In the genomic region with DNA sequence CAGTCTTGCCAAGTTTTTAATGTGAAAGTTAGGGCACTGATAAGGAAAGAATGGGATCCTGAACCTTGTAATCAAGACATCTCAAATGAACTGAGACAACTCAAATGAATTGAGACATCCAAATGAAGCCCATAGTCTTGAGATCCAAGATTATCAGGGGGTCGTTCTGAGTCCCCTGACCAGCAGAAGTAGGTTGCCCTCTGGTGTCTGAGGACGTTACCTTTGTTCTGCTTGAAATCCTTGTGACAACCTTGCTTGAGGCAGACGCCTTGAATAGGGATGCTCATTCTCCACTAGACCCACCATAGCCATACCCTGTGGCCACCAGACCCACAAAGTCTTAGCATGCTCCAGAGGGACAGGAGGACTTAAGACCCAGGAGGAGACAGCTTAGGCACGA, we compare ENCODE assay signal across 26 cellular contexts. TPM values are rescaled to one million over a fixed set of nuclear protein-coding genes. Genes with fewer than 3 reads are reported as not detected.
DNase-seq lines count a peak whose midpoint lies in the region; ATAC-seq and TF ChIP-seq lines count a peak whose summit lies in the region.
"Had no signal": no experiment of that assay in that cellular context is flagged by ENCODE, and none has a peak within 500 bp of the region (broad histone marks: within the 10 kb centered on the region; RNA-seq: fewer than 3 reads in every experiment).

No MANE protein-coding gene starts in this region.

- no peaks in the 10 kb centered on the region for H3K36me3 ChIP-seq in DOHH2 (ENCODE audit: control insufficient read depth, low read length)
- H3K36me3 ChIP-seq in WERI-Rb-1 = no peaks in the 10 kb centered on the region
- no peaks in the 10 kb centered on the region for H3K36me3 ChIP-seq in SJCRH30
- H3K36me3 ChIP-seq: esophagus muscularis mucosa, gastrocnemius medialis, lower lobe of right lung had no signal

- DNase-seq in H9 = no peak
- peak; percentile 44 for DNase-seq in WERI-Rb-1
- DNase-seq in iPS-NIHi7 (ENCODE audit: extremely low spot score) = peak; percentile 56
- no peak for DNase-seq in activated T-cell treated with anti-CD3 and anti-CD28 coated beads, Interleukin-2, amount 50 U/mL, for 48 hours
- no peak for DNase-seq in SJCRH30
- DNase-seq: activated CD4-positive, alpha-beta T cell treated with anti-CD3 and anti-CD28 coated beads for 4 hours; activated naive CD8-positive, alpha-beta T cell treated with anti-CD3 and anti-CD28 coated beads for 36 hours; CD4-positive, alpha-beta T cell; DMS53; effector memory CD4-positive, alpha-beta T cell; gastrocnemius medialis; KBM-7; kidney; lower lobe of right lung; NCI-H1694; NCI-H2171 treated with DMSO at 0.1 percent for 48 hours; NCI-H526 treated with DMSO at 0.1 percent for 48 hours; PC-3; SHP77 treated with DMSO at 0.1 percent for 48 hours; T-helper 1 cell had no signal

- no peaks in the 10 kb centered on the region for H3K23me2 ChIP-seq in H9 (ENCODE audit: insufficient read length, low read depth, low read length, poor library complexity, severe bottlenecking)

- no peaks in the 10 kb centered on the region for H3F3A ChIP-seq in DOHH2 (ENCODE audit: control insufficient read depth, insufficient read depth)

- H3K4ac ChIP-seq in H9 (ENCODE audit: low read depth, low read length) = no peak overlapping the region

- no peak overlapping the region for H2BK120ac ChIP-seq in H9 (ENCODE audit: low read depth, low read length, poor library complexity, severe bottlenecking)

- H2AK5ac ChIP-seq in H9 (ENCODE audit: insufficient read length, low read length) = no peak overlapping the region

- no peak overlapping the region for H3K4me2 ChIP-seq in DOHH2 (ENCODE audit: low read length)
- no peak overlapping the region for H3K4me2 ChIP-seq in H9 (ENCODE audit: insufficient read depth, insufficient read length, low read length)

- no peak overlapping the region for H3T11ph ChIP-seq in H9 (ENCODE audit: low read length)

- no peak for ATAC-seq in HG03378 (IDR thresholded peaks at IDR 0.05; ENCODE audit: unreplicated experiment)
- ATAC-seq: gastrocnemius medialis, lower lobe of right lung, PC-3 had no signal

- H3K9me3 Mint-ChIP-seq in H9 = 0 out of 5 replicates have a peak, but pooled peaks cover 0 to 3% of the 10 kb centered on the region in 2 experiments
- H3K9me3 Mint-ChIP-seq: activated naive CD8-positive, alpha-beta T cell treated with anti-CD3 and anti-CD28 coated beads for 36 hours; activated T-helper 1 cell treated with anti-CD3 and anti-CD28 coated beads, Interleukin-12 subunit alpha, Interleukin-12 subunit beta, Interleukin-2, Interleukin-4 antibody, amounts not matched to agents 30 ng/mL and 10 ng/mL and 1 ng/mL, durations not matched to agents 14 hours and 24 hours and 36 hours; CD4-positive, alpha-beta T cell; neural crest cell had no signal

- H3K23ac ChIP-seq in H9 (ENCODE audit: insufficient read length, low read depth, low read length) = no peak overlapping the region

- TF ChIP-seq CTCF in DOHH2 (IDR thresholded peaks at IDR 0.05; ENCODE audit: low read depth, low read length, poor library complexity, severe bottlenecking) (peak; percentile 46), H9 (conservative IDR thresholded peaks at IDR 0.05) (peak; percentile 55; the same call in 2 of the 3 replicates), WERI-Rb-1 (IDR thresholded peaks at IDR 0.05; ENCODE audit: low read depth, low read length) (peak; percentile 54; the same call in 1 of the 2 replicates)

- no peaks in the 10 kb centered on the region for H3K9me3 ChIP-seq in DOHH2 (ENCODE audit: control insufficient read depth, insufficient read depth, low read length)
- H3K9me3 ChIP-seq in H9 (ENCODE audit: control insufficient read depth, low read depth, low read length) = no peaks in the 10 kb centered on the region
- H3K9me3 ChIP-seq in WERI-Rb-1 (ENCODE audit: severe bottlenecking) = no peaks in the 10 kb centered on the region
- no peaks in the 10 kb centered on the region for H3K9me3 ChIP-seq in SJCRH30 (replicated peaks)
- H3K9me3 ChIP-seq: esophagus muscularis mucosa, gastrocnemius medialis, lower lobe of right lung had no signal

- H3K27me3 ChIP-seq in DOHH2 (ENCODE audit: control insufficient read depth, low read length) = peaks cover 5% of the 10 kb centered on the region; the same call in 1 of the 2 replicates
- H3K27me3 ChIP-seq in H9 (ENCODE audit: insufficient read depth, low read length) = no peaks in the 10 kb centered on the region
- no peaks in the 10 kb centered on the region for H3K27me3 ChIP-seq in WERI-Rb-1 (ENCODE audit: insufficient read depth, low read depth, severe bottlenecking)
- H3K27me3 ChIP-seq in SJCRH30 = no peaks in the 10 kb centered on the region
- H3K27me3 ChIP-seq: gastrocnemius medialis had no signal

- H3K4me1 Mint-ChIP-seq in H9 = peaks cover 4 to 7% of the 10 kb centered on the region in 2 experiments
- H3K4me1 Mint-ChIP-seq: activated naive CD8-positive, alpha-beta T cell treated with anti-CD3 and anti-CD28 coated beads for 36 hours; neural crest cell had no signal

- no peaks in the 10 kb centered on the region for H3K79me1 ChIP-seq in H9 (ENCODE audit: insufficient read depth, low read depth, low read length, poor library complexity, severe bottlenecking)

- peaks cover 16% of the 10 kb centered on the region for H3K27me3 Mint-ChIP-seq in H9 (ENCODE audit: low read depth)
- H3K27me3 Mint-ChIP-seq: CD4-positive, alpha-beta T cell; progenitor cell of endocrine pancreas had no signal

- no peak overlapping the region for H3K56ac ChIP-seq in H9 (ENCODE audit: insufficient read length, low read depth, low read length)

- H2BK15ac ChIP-seq in H9 (ENCODE audit: low read depth, low read length) = no peak overlapping the region

- no peak overlapping the region for H2BK5ac ChIP-seq in H9 (ENCODE audit: insufficient read length, low read length)

- no peaks in the 10 kb centered on the region for H3K9me2 ChIP-seq in DOHH2 (replicated peaks; ENCODE audit: control insufficient read depth, low read length)

- H2BK12ac ChIP-seq in H9 (ENCODE audit: insufficient read length, low read depth, low read length) = no peak overlapping the region

- no peak overlapping the region for H3K27ac Mint-ChIP-seq in H9
- H3K27ac Mint-ChIP-seq: activated naive CD8-positive, alpha-beta T cell treated with anti-CD3 and anti-CD28 coated beads for 36 hours; activated T-helper 1 cell treated with anti-CD3 and anti-CD28 coated beads, Interleukin-12 subunit alpha, Interleukin-12 subunit beta, Interleukin-2, Interleukin-4 antibody, amounts not matched to agents 30 ng/mL and 10 ng/mL and 1 ng/mL, durations not matched to agents 14 hours and 24 hours and 36 hours; CD4-positive, alpha-beta T cell; progenitor cell of endocrine pancreas had no signal

- H3K18ac ChIP-seq in H9 (ENCODE audit: insufficient read length, low read depth, low read length) = no peak overlapping the region

- H3K9ac ChIP-seq in H9 (ENCODE audit: extremely low read depth, insufficient read length, low read length) = no peak overlapping the region

- H3K4me1 ChIP-seq in DOHH2 (ENCODE audit: control insufficient read depth, low read length) (no peaks in the 10 kb centered on the region), H9 (ENCODE audit: insufficient read depth, low read length) (no peaks in the 10 kb centered on the region), SJCRH30 (no peaks in the 10 kb centered on the region)
- H3K4me1 ChIP-seq: esophagus muscularis mucosa, gastrocnemius medialis, lower lobe of right lung had no signal

- no peak overlapping the region for H4K5ac ChIP-seq in H9 (ENCODE audit: insufficient read length, low read depth, low read length)

- H3K36me3 Mint-ChIP-seq in H9 (ENCODE audit: insufficient read depth in 1 of 3, low read depth in 3 of 3) = no peaks in the 10 kb centered on the region
- H3K36me3 Mint-ChIP-seq: activated naive CD8-positive, alpha-beta T cell treated with anti-CD3 and anti-CD28 coated beads for 36 hours had no signal

- H2AFZ ChIP-seq in H9 (ENCODE audit: low read length) = no peak overlapping the region

- H3K27ac ChIP-seq in DOHH2 (ENCODE audit: low read depth, low read length) = no peak overlapping the region
- H3K27ac ChIP-seq in H9 (ENCODE audit: insufficient read length, low read depth, low read length) = no peak overlapping the region
- H3K27ac ChIP-seq in WERI-Rb-1 = no peak overlapping the region
- H3K27ac ChIP-seq in SJCRH30 = no peak overlapping the region
- H3K27ac ChIP-seq: esophagus muscularis mucosa, gastrocnemius medialis, lower lobe of right lung had no signal

- H2BK20ac ChIP-seq in H9 (ENCODE audit: low read depth, low read length, poor library complexity, severe bottlenecking) = no peak overlapping the region

- H3K4me3 ChIP-seq in DOHH2 (ENCODE audit: low read length) (no peak overlapping the region), WERI-Rb-1 (ENCODE audit: low read depth, low read length) (no peak overlapping the region), SJCRH30 (no peak overlapping the region)
- H3K4me3 ChIP-seq: esophagus muscularis mucosa, gastrocnemius medialis, lower lobe of right lung had no signal

- H4K20me1 ChIP-seq in DOHH2 (ENCODE audit: control insufficient read depth, insufficient read depth, low read depth, low read length) (no peaks in the 10 kb centered on the region), H9 (ENCODE audit: control insufficient read depth, insufficient read depth, insufficient read length) (peaks cover 3% of the 10 kb centered on the region)

- H3K4me3 Mint-ChIP-seq in H9 = no peak overlapping the region
- H3K4me3 Mint-ChIP-seq: activated naive CD8-positive, alpha-beta T cell treated with anti-CD3 and anti-CD28 coated beads for 36 hours; activated T-helper 1 cell treated with anti-CD3 and anti-CD28 coated beads, Interleukin-12 subunit alpha, Interleukin-12 subunit beta, Interleukin-2, Interleukin-4 antibody, amounts not matched to agents 30 ng/mL and 10 ng/mL and 1 ng/mL, durations not matched to agents 14 hours and 24 hours and 36 hours; CD4-positive, alpha-beta T cell; neural crest cell had no signal

- H4K8ac ChIP-seq in H9 (replicated peaks; ENCODE audit: insufficient read length, low read depth, low read length) = no peak overlapping the region

- no CpG with 5 or more reads among the region's 4 CpGs for WGBS in H9 (ENCODE audit: extremely low coverage, insufficient read length, low lambda C conversion rate)

- no peak overlapping the region for H4K91ac ChIP-seq in H9 (ENCODE audit: insufficient read length, low read depth, low read length)

- no peak overlapping the region for H3K14ac ChIP-seq in H9 (ENCODE audit: insufficient read depth, low read length)

- H3K79me2 ChIP-seq in DOHH2 (ENCODE audit: control insufficient read depth, low read length) (no peaks in the 10 kb centered on the region), H9 (ENCODE audit: insufficient read depth, low read length) (no peaks in the 10 kb centered on the region)

RNA-seq across cellular contexts. Expression of a gene that starts 37.7 kb away (rescaled TPM):
- total RNA-seq in H9 (2021) = 48.1 and 53.1 TPM in 2 replicates
- 9.0 and 11.4 TPM in 2 replicates for total RNA-seq in SJCRH30 (2014; rRNA removed; shearing (Covaris generic))

Comparison
In these comparisons a context has a peak if more than half of its experiments do, and no peak if none do; other contexts are left out.
1. DNase-seq: peak in WERI-Rb-1 (single experiment) and iPS-NIHi7 (single experiment); none in H9 (single experiment), activated T-cell treated with anti-CD3 and anti-CD28 coated beads, Interleukin-2, amount 50 U/mL, for 48 hours (0 of 2) and SJCRH30 (0 of 2).
2. Peak in every context shown above with its lines, with median percentiles within 50 percentile points of each other: CTCF ChIP-seq.